ENCODE assay signal across 21 cellular contexts in the genomic region with DNA sequence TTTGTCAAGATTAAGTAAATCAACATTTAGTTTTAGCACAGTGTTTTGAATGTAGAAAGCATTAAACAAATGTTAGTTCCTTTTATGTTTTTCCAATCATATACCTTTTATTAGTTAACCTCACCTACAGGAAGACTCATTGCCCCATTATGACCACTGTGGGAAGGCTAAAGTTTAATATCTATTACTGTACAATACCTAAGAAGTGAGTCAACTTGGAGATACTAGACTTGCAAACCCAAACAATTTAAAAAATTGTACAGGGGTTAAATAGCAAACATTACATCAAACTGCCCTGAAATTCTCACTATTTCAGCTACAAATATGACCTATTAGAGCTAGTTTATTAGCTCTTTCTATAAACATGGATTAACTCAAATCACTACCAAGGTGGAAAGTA. TPM values are rescaled to one million over a fixed set of nuclear protein-coding genes. Genes with fewer than 3 reads are reported as not detected.
A peak's percentile ranks its signal among the peaks of the same experiment; 100 is the strongest.
DNase-seq lines count a peak whose midpoint lies in the region; ATAC-seq and TF ChIP-seq lines count a peak whose summit lies in the region.
"Had no signal": no experiment of that assay in that cellular context is flagged by ENCODE, and none has a peak within 500 bp of the region (broad histone marks: within the 10 kb centered on the region; RNA-seq: fewer than 3 reads in every experiment).

No MANE protein-coding gene starts in this region.

- H3K9ac ChIP-seq in mesenchymal stem cell (ENCODE audit: low read length) = no peak overlapping the region

- peaks cover 6% of the 10 kb centered on the region for H3K9me3 ChIP-seq in mesenchymal stem cell (ENCODE audit: control insufficient read depth, low read length)
- H3K9me3 ChIP-seq in OCI-LY7 (ENCODE audit: low read length) = no peaks in the 10 kb centered on the region
- H3K9me3 ChIP-seq in right cardiac atrium (ENCODE audit: control insufficient read depth, low read length) = no peaks in the 10 kb centered on the region
- H3K9me3 ChIP-seq: adrenal gland, MG63 had no signal

- H2AK5ac ChIP-seq in mesenchymal stem cell (ENCODE audit: low read length, severe bottlenecking) = no peak overlapping the region

- H3K36me3 ChIP-seq in mesenchymal stem cell (ENCODE audit: control insufficient read depth in 1 of 2, insufficient read depth in 2 of 2, low read depth in 1 of 2, low read length in 2 of 2) (no peaks in the 10 kb centered on the region), OCI-LY7 (ENCODE audit: insufficient read depth, low read length) (no peaks in the 10 kb centered on the region)
- H3K36me3 ChIP-seq: adrenal gland, MG63 had no signal

- H2AFZ ChIP-seq in mesenchymal stem cell (ENCODE audit: low read depth, low read length) = no peak overlapping the region
- H2AFZ ChIP-seq in OCI-LY7 (ENCODE audit: low read length) = no peak overlapping the region

- H3K14ac ChIP-seq in mesenchymal stem cell (ENCODE audit: low read length in 2 of 2) = no peak overlapping the region

- intact Hi-C loops in OCI-LY7 (cut with micrococcal nuclease; ENCODE audit: unreplicated experiment) (no loop called here), right cardiac atrium (cut with DNase I) (no loop called here)

- no peak overlapping the region for H3K4me2 ChIP-seq in mesenchymal stem cell (ENCODE audit: low read length, poor library complexity, severe bottlenecking)
- H3K4me2 ChIP-seq in OCI-LY7 (ENCODE audit: low read length) = no peak overlapping the region
- H3K4me2 ChIP-seq: smooth muscle cell had no signal

- no peaks in the 10 kb centered on the region for H3K9me2 ChIP-seq in OCI-LY7 (ENCODE audit: insufficient read depth, low read length)

- POLR2A ChIA-PET in OCI-LY7 (lab: Charles Lee) = interaction anchor here (0.6 to 0.9 kb wide), 2 partner anchors 8 to 20 kb away, joined by 3 read pairs; partner anchors contain the start of gene G2E3

- TF ChIP-seq CTCF in epithelial cell of esophagus (IDR thresholded peaks at IDR 0.05; ENCODE audit: insufficient read depth, low read depth, low read length, missing control alignments) (no peak), OCI-LY7 (conservative IDR thresholded peaks at IDR 0.05; ENCODE audit: low read length) (no peak)

- peak overlapping the region; percentile 54 for H3K27ac ChIP-seq in mesenchymal stem cell (ENCODE audit: low read length, poor library complexity, severe bottlenecking)
- no peak overlapping the region for H3K27ac ChIP-seq in OCI-LY7 (ENCODE audit: low read depth, low read length, poor library complexity, severe bottlenecking)
- no peak overlapping the region for H3K27ac ChIP-seq in right cardiac atrium (ENCODE audit: low read length)
- H3K27ac ChIP-seq: adrenal gland, HL-60 had no signal

- H3K4me1 ChIP-seq in mesenchymal stem cell (ENCODE audit: control insufficient read depth, insufficient read depth, low read depth, low read length) (no peaks in the 10 kb centered on the region), OCI-LY7 (ENCODE audit: insufficient read depth, low read length, poor library complexity, severe bottlenecking) (no peaks in the 10 kb centered on the region), right cardiac atrium (ENCODE audit: control insufficient read depth, insufficient read depth, low read length) (no peaks in the 10 kb centered on the region)
- H3K4me1 ChIP-seq: adrenal gland had no signal

- H3K4ac ChIP-seq in mesenchymal stem cell (ENCODE audit: low read depth in 1 of 2, low read length in 2 of 2) = no peak overlapping the region

- H3K79me2 ChIP-seq in OCI-LY7 (ENCODE audit: insufficient read depth, low read depth, low read length) = no peaks in the 10 kb centered on the region

- no TSS peak for BruUV-seq in OCI-LY7 (replicated peaks; lab: Mats Ljungman, UMichigan)

- no peak for ATAC-seq in right cardiac atrium
- ATAC-seq: CD8-positive, alpha-beta T cell; stimulated activated naive CD8-positive, alpha-beta T cell treated with anti-CD3 and anti-CD28 coated beads, Interleukin-15, Interleukin-2, amounts not matched to agents 100 U/mL and 50 U/mL, for 24 hours; T-cell had no signal

- no peak overlapping the region for H2BK120ac ChIP-seq in mesenchymal stem cell (ENCODE audit: low read depth, low read length)

- H3K4me3 ChIP-seq in epithelial cell of esophagus (ENCODE audit: low read length) = no peak overlapping the region
- H3K4me3 ChIP-seq in mesenchymal stem cell (ENCODE audit: insufficient read depth in 1 of 2, low read depth in 1 of 2, low read length in 2 of 2) = no peak overlapping the region
- H3K4me3 ChIP-seq in OCI-LY7 (ENCODE audit: low read depth, low read length, poor library complexity, severe bottlenecking) = no peak overlapping the region
- no peak overlapping the region for H3K4me3 ChIP-seq in right cardiac atrium (ENCODE audit: low read length)
- H3K4me3 ChIP-seq: adrenal gland, MG63, smooth muscle cell had no signal

- H2BK12ac ChIP-seq in mesenchymal stem cell (ENCODE audit: low read length in 2 of 2) = no peak overlapping the region

- DNase-seq in EH (ENCODE audit: low read depth) = peak; percentile 55
- DNase-seq in NCI-H226 = peak; percentile 62
- peak; percentile 49 for DNase-seq in epithelial cell of esophagus (ENCODE audit: low read depth)
- DNase-seq in mesenchymal stem cell = no peak
- DNase-seq in DMS 273 treated with DMSO at 0.1 percent for 48 hours (lab: John Stamatoyannopoulos, UW) = no peak
- DNase-seq in OCI-LY7 (ENCODE audit: low spot score) = no peak
- no peak for DNase-seq in stimulated activated CD4-positive, alpha-beta T cell treated with anti-CD3 and anti-CD28 coated beads, Interleukin-1b, Interleukin-23, amount 100 ng/mL, for 48 hours
- no peak for DNase-seq in right cardiac atrium
- DNase-seq: activated CD4-positive, alpha-beta T cell treated with anti-CD3 and anti-CD28 coated beads for 1 hour; activated naive CD4-positive, alpha-beta T cell; activated T-cell treated with anti-CD3 and anti-CD28 coated beads, Interleukin-2, amount 50 U/mL, for 1 hour; adrenal gland; caudate nucleus; CD8-positive, alpha-beta T cell; MG63; NCI-H146; stimulated activated CD4-positive, alpha-beta T cell treated with anti-CD3 and anti-CD28 coated beads, Interleukin-4, amount 100 ng/mL, for 1 hour; stimulated activated naive CD8-positive, alpha-beta T cell treated with anti-CD3 and anti-CD28 coated beads, Interleukin-15, Interleukin-2, amounts not matched to agents 100 U/mL and 50 U/mL, for 24 hours; T-cell had no signal

- H4K20me1 ChIP-seq in OCI-LY7 (ENCODE audit: insufficient read depth, low read length) = no peaks in the 10 kb centered on the region

- no peak overlapping the region for H3K23ac ChIP-seq in mesenchymal stem cell (ENCODE audit: low read length in 2 of 2)

- CTCF ChIA-PET in OCI-LY7 (lab: Charles Lee; ENCODE audit: unreplicated experiment) = no interaction called here

- no peak overlapping the region for H2BK15ac ChIP-seq in mesenchymal stem cell (ENCODE audit: low read depth, poor library complexity, severe bottlenecking)

- no peak overlapping the region for H3K18ac ChIP-seq in mesenchymal stem cell (ENCODE audit: low read depth in 1 of 2, low read length in 2 of 2)

- H4K91ac ChIP-seq in mesenchymal stem cell (ENCODE audit: low read length) = no peak overlapping the region

- H3K27me3 ChIP-seq in mesenchymal stem cell (ENCODE audit: control insufficient read depth in 1 of 2, insufficient read depth in 1 of 2, low read length in 2 of 2) = no peaks in the 10 kb centered on the region
- no peaks in the 10 kb centered on the region for H3K27me3 ChIP-seq in right cardiac atrium (ENCODE audit: control insufficient read depth, insufficient read depth)
- H3K27me3 ChIP-seq: adrenal gland, MG63 had no signal

- no peaks in the 10 kb centered on the region for H3K79me1 ChIP-seq in mesenchymal stem cell (replicated peaks; ENCODE audit: low read length, poor library complexity, severe bottlenecking)

- H2BK5ac ChIP-seq in mesenchymal stem cell (ENCODE audit: low read depth, low read length, poor library complexity, severe bottlenecking) = no peak overlapping the region

- H4K8ac ChIP-seq in mesenchymal stem cell (ENCODE audit: low read length) = no peak overlapping the region

RNA-seq across cellular contexts. Expression of gene G2E3, which starts 8.6 kb away (rescaled TPM):
- 13.5 TPM for polyA plus RNA-seq in mesenchymal stem cell (2013, experiment 1 of 2)
- 15.7 TPM for polyA plus RNA-seq in mesenchymal stem cell (2013, experiment 2 of 2)
- total RNA-seq in OCI-LY7 (2014; rRNA removed; shearing (Covaris generic)) = 22.3 and 22.7 TPM in 2 replicates
- total RNA-seq in OCI-LY7 (2022) = 43.0 and 43.9 TPM in 2 replicates
- 10 to 100 TPM in 3 of 4 donors, 1 to 10 TPM in 1; 9.1 to 12.2 (median 11.5) TPM for total RNA-seq in right cardiac atrium
- 3.3 TPM for polyA plus RNA-seq in right cardiac atrium

Comparison
In these comparisons a context has a peak if more than half of its experiments do, and no peak if none do; other contexts are left out.
1. DNase-seq: peak in EH (single experiment), NCI-H226 (single experiment) and epithelial cell of esophagus (single experiment); none in mesenchymal stem cell (single experiment), DMS 273 treated with DMSO at 0.1 percent for 48 hours (single experiment), OCI-LY7 (single experiment), stimulated activated CD4-positive, alpha-beta T cell treated with anti-CD3 and anti-CD28 coated beads, Interleukin-1b, Interleukin-23, amount 100 ng/mL, for 48 hours (single experiment) and right cardiac atrium (0 of 3).